Comparison of ENCODE assay signal across 6 cellular contexts in the genomic region with DNA sequence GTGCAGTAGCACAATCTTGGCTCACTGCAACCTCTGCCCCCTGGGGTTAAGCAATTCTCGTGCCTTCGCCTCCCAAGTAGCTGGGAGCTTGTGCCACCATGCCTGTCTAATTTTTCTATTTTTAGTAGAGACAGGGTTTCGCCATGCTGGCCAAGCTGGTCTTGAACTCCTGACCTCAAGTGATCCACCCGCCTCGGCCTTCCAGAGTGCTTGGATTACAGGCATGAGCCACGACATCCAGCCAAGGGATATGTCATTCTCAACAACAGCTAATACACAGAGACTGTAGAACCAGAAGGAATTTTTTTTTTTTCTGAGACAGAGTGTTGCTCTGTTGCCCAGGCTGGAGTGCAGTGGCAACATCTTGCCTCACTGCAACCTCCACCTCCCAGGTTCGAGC. TPM values are rescaled to one million over a fixed set of nuclear protein-coding genes. Genes with fewer than 3 reads are reported as not detected.
"Had no signal": no experiment of that assay in that cellular context is flagged by ENCODE, and none has a peak within 500 bp of the region (broad histone marks: within the 10 kb centered on the region; RNA-seq: fewer than 3 reads in every experiment).

No MANE protein-coding gene starts in this region.

RNA-seq across cellular contexts. Expression of a gene that starts 3.7 kb away (rescaled TPM):
- total RNA-seq: PC-3, PC-9, RPMI7951, SJCRH30, T-cell had no signal
- polyA plus RNA-seq: SK-N-SH had no signal
